ENCODE assay signal across 9 cellular contexts in the genomic region with DNA sequence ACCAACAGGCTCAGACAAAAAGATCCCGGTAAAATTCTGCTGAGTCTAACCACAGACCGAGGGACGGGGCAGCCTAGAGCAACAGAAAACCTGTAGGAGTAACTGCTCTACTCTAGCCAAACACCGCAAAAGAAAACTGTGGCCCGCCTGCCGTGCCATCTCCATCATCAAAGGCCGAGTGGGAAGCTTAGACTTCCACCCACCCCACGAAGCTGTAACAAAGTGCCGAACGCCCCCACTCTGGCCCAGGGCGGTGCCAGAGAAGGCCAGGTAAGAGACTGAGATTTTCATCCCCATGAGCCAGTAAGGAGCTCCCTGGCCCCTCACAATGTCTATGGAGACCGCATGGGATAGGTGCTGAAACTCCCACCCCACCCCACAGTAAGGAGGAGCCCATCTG.
"Had no signal": no experiment of that assay in that cellular context is flagged by ENCODE, and none has a peak within 500 bp of the region (broad histone marks: within the 10 kb centered on the region; RNA-seq: fewer than 3 reads in every experiment).

No MANE protein-coding gene starts in this region.

- H3K36me3 ChIP-seq: HAP-1 had no signal

- H3K4me3 ChIP-seq: GM23248, GM23338, HAP-1 had no signal

- H3K9me3 Mint-ChIP-seq: GM23338, H9, HFFc6 had no signal

- H3K4me3 Mint-ChIP-seq: GM23338, H9, HFFc6 had no signal

- H3K27ac ChIP-seq: GM23248 had no signal

- ATAC-seq: GM23338, HCT116 had no signal

- H2AFZ ChIP-seq: GM23248, GM23338 had no signal

- H3K9me3 ChIP-seq: HAP-1 had no signal

- H3K4me1 Mint-ChIP-seq: GM23338, H9 had no signal

- H3K9ac ChIP-seq: GM23248 had no signal

- H3K27ac Mint-ChIP-seq: GM23338, H9, HFFc6 had no signal

- DNase-seq: GM23248, GOT3, H7, H9, HCEC 1CT, HFFc6 had no signal

- H3K4me1 ChIP-seq: HAP-1 had no signal

- H3K4me2 ChIP-seq: GM23338 had no signal
